In genomic region chr1:221699582-221700519, GRCh38 we compare ENCODE assay signal across 17 cellular contexts. TPM values are rescaled to one million over a fixed set of nuclear protein-coding genes. Genes with fewer than 3 reads are reported as not detected.
DNase-seq lines count a peak whose midpoint lies in the region; ATAC-seq and TF ChIP-seq lines count a peak whose summit lies in the region.
"Had no signal": no experiment of that assay in that cellular context is flagged by ENCODE, and none has a peak within 500 bp of the region (broad histone marks: within the 10 kb centered on the region; RNA-seq: fewer than 3 reads in every experiment).

No MANE protein-coding gene starts in this region.

- no peak for TF ChIP-seq POLR2A in stomach (IDR thresholded peaks at IDR 0.05)
- no peak for TF ChIP-seq POLR2A in adrenal gland (IDR thresholded peaks at IDR 0.05)

- H3K27ac ChIP-seq in BLaER1 treated with 17β-estradiol and CSF1 and Interleukin-3, amounts not matched to agents 10 nM and 100 nM: peak overlapping the region in 6 of 11 experiments; percentile 41 to 83 (median 60); a peak in 12 of 22 replicates
- H3K27ac ChIP-seq in stomach (no peak overlapping the region), adrenal gland (no peak overlapping the region)
- H3K27ac ChIP-seq: C4-2B had no signal

- no peak for TF ChIP-seq CTCF in choroid plexus epithelial cell (conservative IDR thresholded peaks at IDR 0.05; ENCODE audit: low read depth, low read length)
- TF ChIP-seq CTCF in mesothelial cell of epicardium (IDR thresholded peaks at IDR 0.05; ENCODE audit: unreplicated experiment): no peak
- no peak for TF ChIP-seq CTCF in stomach (IDR thresholded peaks at IDR 0.05)
- TF ChIP-seq CTCF in adrenal gland (IDR thresholded peaks at IDR 0.05): no peak

- peaks cover 0 to 12% (median 0%) of the 10 kb centered on the region in 11 experiments; a peak in 3 of 22 replicates for H3K9me3 ChIP-seq in BLaER1 treated with 17β-estradiol and CSF1 and Interleukin-3, amounts not matched to agents 10 nM and 100 nM (replicated peaks in 1 of 11)
- no peaks in the 10 kb centered on the region for H3K9me3 ChIP-seq in stomach
- no peaks in the 10 kb centered on the region for H3K9me3 ChIP-seq in adrenal gland (replicated peaks in 1 of 3)
- H3K9me3 ChIP-seq: sigmoid colon had no signal

- H3K9ac ChIP-seq in BLaER1 treated with 17β-estradiol and CSF1 and Interleukin-3, amounts not matched to agents 10 nM and 100 nM: peak overlapping the region in 2 of 11 experiments; percentile 16 to 43; a peak in 1 of 22 replicates

- H3K27me3 Mint-ChIP-seq in mesothelial cell of epicardium (ENCODE audit: low read depth): no peaks in the 10 kb centered on the region
- H3K27me3 Mint-ChIP-seq: memory B cell had no signal

- H3K9me3 Mint-ChIP-seq in mesothelial cell of epicardium: no peaks in the 10 kb centered on the region
- H3K9me3 Mint-ChIP-seq: memory B cell, WTC11 had no signal

- intact Hi-C loops in stomach (cut with DNase I; ENCODE audit: low total_unique reads): no loop called here
- intact Hi-C loops in adrenal gland (cut with DNase I): no loop called here

- peaks cover 16 to 41% (median 32%) of the 10 kb centered on the region in 11 experiments for H3K36me3 ChIP-seq in BLaER1 treated with 17β-estradiol and CSF1 and Interleukin-3, amounts not matched to agents 10 nM and 100 nM
- H3K36me3 ChIP-seq in stomach: peaks cover 0 to 13% (median 11%) of the 10 kb centered on the region in 4 donors
- no peaks in the 10 kb centered on the region for H3K36me3 ChIP-seq in adrenal gland (replicated peaks in 1 of 2)

- DNase-seq in M059J (ENCODE audit: low read depth): peak; percentile 59
- peak; percentile 57 for DNase-seq in choroid plexus epithelial cell (ENCODE audit: low read depth)
- DNase-seq in mesothelial cell of epicardium (ENCODE audit: low spot score in 2 of 2, unreplicated experiment in 2 of 2): no peak
- DNase-seq in NCI-H345 (lab: John Stamatoyannopoulos, UW): no peak
- no peak for DNase-seq in stomach
- no peak for DNase-seq in adrenal gland
- DNase-seq: activated effector memory CD4-positive, alpha-beta T cell treated with anti-CD3 and anti-CD28 coated beads, Interleukin-2, amount 50 U/mL, for 16 hours; NCI-H1694; NCI-H510A treated with DMSO at 0.1 percent for 48 hours; OCI-M1; sigmoid colon; stimulated activated CD4-positive, alpha-beta T cell treated with anti-CD3 and anti-CD28 coated beads, Interleukin-4, amount 100 ng/mL, for 4 hours had no signal

- 83 to 98% (median 93%) methylated on average over 1 of the region's 1 CpG for WGBS in stomach, 5 donors
- 94 to 100% (median 95%) methylated on average over 1 of the region's 1 CpG for WGBS in adrenal gland, 4 donors

- H3K4me3 ChIP-seq in BLaER1 treated with 17β-estradiol and CSF1 and Interleukin-3, amounts not matched to agents 10 nM and 100 nM: no peak overlapping the region
- H3K4me3 ChIP-seq in choroid plexus epithelial cell (ENCODE audit: low read depth, low read length) (no peak overlapping the region), stomach (no peak overlapping the region), adrenal gland (no peak overlapping the region)
- H3K4me3 ChIP-seq: sigmoid colon had no signal

- no peaks in the 10 kb centered on the region for H4K20me1 ChIP-seq in BLaER1 treated with 17β-estradiol and CSF1 and Interleukin-3, amounts not matched to agents 10 nM and 100 nM

- H3K27me3 ChIP-seq in BLaER1 treated with 17β-estradiol and CSF1 and Interleukin-3, amounts not matched to agents 10 nM and 100 nM: no peaks in the 10 kb centered on the region
- H3K27me3 ChIP-seq in stomach: no peaks in the 10 kb centered on the region
- H3K27me3 ChIP-seq in adrenal gland: no peaks in the 10 kb centered on the region
- H3K27me3 ChIP-seq: sigmoid colon had no signal

- no peak for ATAC-seq in GM18873 (IDR thresholded peaks at IDR 0.05; ENCODE audit: low FRiP score, unreplicated experiment)
- ATAC-seq: WTC11 had no signal

- H3K27ac Mint-ChIP-seq in mesothelial cell of epicardium: peak overlapping the region; percentile 54
- H3K27ac Mint-ChIP-seq: memory B cell, WTC11 had no signal

- H3K4me1 ChIP-seq in BLaER1 treated with 17β-estradiol and CSF1 and Interleukin-3, amounts not matched to agents 10 nM and 100 nM: peaks cover 0 to 86% (median 29%) of the 10 kb centered on the region in 10 experiments; a peak in 15 of 20 replicates
- H3K4me1 ChIP-seq in stomach (peaks cover 0 to 13% (median 3%) of the 10 kb centered on the region in 4 donors), adrenal gland (replicated peaks in 1 of 2) (peaks cover 0 to 4% of the 10 kb centered on the region in 2 donors)

- no peak for TF ChIP-seq EP300 in stomach (IDR thresholded peaks at IDR 0.05)

- H3K4me2 ChIP-seq in BLaER1 treated with 17β-estradiol and CSF1 and Interleukin-3, amounts not matched to agents 10 nM and 100 nM: peak overlapping the region in 5 of 11 experiments; percentile 26 to 72 (median 45); a peak in 6 of 22 replicates

- peaks cover 4% of the 10 kb centered on the region for H3K36me3 Mint-ChIP-seq in mesothelial cell of epicardium

- no peak overlapping the region for H3K4me3 Mint-ChIP-seq in mesothelial cell of epicardium
- H3K4me3 Mint-ChIP-seq: memory B cell, WTC11 had no signal

- H3K4me1 Mint-ChIP-seq in mesothelial cell of epicardium: peaks cover 24% of the 10 kb centered on the region
- H3K4me1 Mint-ChIP-seq: memory B cell, WTC11 had no signal

RNA-seq across cellular contexts. Expression of gene DUSP10, which starts 42.0 kb away (rescaled TPM):
- 44.3 and 51.8 TPM in 2 replicates for total RNA-seq in M059J (2014; rRNA removed; shearing (Covaris generic))
- total RNA-seq in mesothelial cell of epicardium (3.5 to 4.0 TPM (median 3.7 TPM) in 3 replicates), stomach (10 to 100 TPM in 2 of 5 donors, 1 to 10 TPM in 3; 1.0 to 50.0 (median 8.3) TPM), adrenal gland (10 to 100 TPM in 2 of 8 donors, 1 to 10 TPM in 6; 3.7 to 22.1 (median 7.5) TPM)
- polyA plus RNA-seq in stomach (1 to 10 TPM; 2.4 to 3.1 (median 2.9) TPM), adrenal gland (1 to 10 TPM; 2.6 to 8.1 (median 5.1) TPM)

Comparison
In these comparisons a context has a peak if more than half of its experiments do, and no peak if none do; other contexts are left out.
1. H3K27ac ChIP-seq: peak in BLaER1 treated with 17β-estradiol and CSF1 and Interleukin-3, amounts not matched to agents 10 nM and 100 nM (6 of 11); none in stomach (0 of 5) and adrenal gland (0 of 5).
2. DNase-seq: peak in M059J (single experiment) and choroid plexus epithelial cell (single experiment); none in mesothelial cell of epicardium (0 of 2), NCI-H345 (single experiment), stomach (single experiment) and adrenal gland (0 of 7).